8 cellular contexts compared by ENCODE assay signal in the genomic region with DNA sequence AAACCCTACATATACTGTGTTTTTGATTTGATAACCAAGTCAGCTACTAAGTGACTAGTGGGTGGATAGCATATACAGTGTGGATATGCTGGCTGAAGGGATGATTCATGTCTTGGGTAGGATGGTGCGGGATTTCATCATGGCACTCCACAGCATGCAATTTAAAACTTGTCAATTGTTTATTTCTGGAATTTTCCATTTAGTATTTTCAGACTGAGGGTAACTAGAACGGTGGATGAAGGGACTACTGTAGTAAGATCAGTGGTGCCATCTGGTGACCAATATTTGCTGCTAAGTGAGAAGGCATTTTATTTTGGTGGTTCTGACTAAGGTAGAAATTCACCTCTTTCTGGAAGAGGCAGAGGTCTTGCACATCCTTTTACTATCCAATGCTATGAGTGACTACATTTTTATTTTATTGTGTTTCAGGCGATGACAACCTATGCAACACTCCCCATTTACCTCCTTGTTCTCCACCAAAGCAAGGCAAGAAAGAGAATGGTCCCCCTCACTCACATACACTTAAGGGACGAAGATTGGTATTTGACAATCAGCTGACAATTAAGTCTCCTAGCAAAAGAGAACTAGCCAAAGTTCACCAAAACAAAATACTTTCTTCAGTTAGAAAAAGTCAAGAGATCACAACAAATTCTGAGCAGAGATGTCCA. TPM values are rescaled to one million over a fixed set of nuclear protein-coding genes. Genes with fewer than 3 reads are reported as not detected.
A peak's percentile ranks its signal among the peaks of the same experiment; 100 is the strongest.
DNase-seq lines count a peak whose midpoint lies in the region; ATAC-seq, FAIRE-seq and TF ChIP-seq lines count a peak whose summit lies in the region.

No MANE protein-coding gene starts in this region.

- no peaks in the 10 kb centered on the region for H3K36me3 ChIP-seq in ovary

- intact Hi-C loops in ovary (cut with DNase I) = loop anchor here in 2 of 4 donors (5.0 to 10.0 kb wide), 2 partner anchors 276 to 278 kb away; partner anchors contain the start of gene CSF3 (in 1 of the 2)

- peak in 2 of 3 donors; percentile 14 to 40 for TF ChIP-seq CTCF in ovary (IDR thresholded peaks at IDR 0.05)

- TF ChIP-seq POLR2A in ovary (IDR thresholded peaks at IDR 0.05) = no peak

- FAIRE-seq in frontal cortex (lab: Jason Lieb, UNC) = no peak

- no peaks in the 10 kb centered on the region for H3K9me3 ChIP-seq in ovary

- H3K4me3 ChIP-seq in ovary = no peak overlapping the region

- no peak overlapping the region for H3K27ac ChIP-seq in ovary

- H3K27me3 ChIP-seq in ovary = no peaks in the 10 kb centered on the region

- ATAC-seq in esophagus mucosa (peak; percentile 42), GM21515 (IDR thresholded peaks at IDR 0.05; ENCODE audit: unreplicated experiment) (no peak)

- peak; percentile 51 for DNase-seq in activated CD4-positive, alpha-beta T cell treated with anti-CD3 and anti-CD28 coated beads for 48 hours
- no peak for DNase-seq in activated CD4-positive, alpha-beta T cell treated with anti-CD3 and anti-CD28 coated beads, Interleukin-2, amount 50 U/mL, for 48 hours
- DNase-seq in LoVo (ENCODE audit: low spot score) (peak; percentile 31), SW480 (ENCODE audit: low spot score) (peak; percentile 85), ovary (no peak), frontal cortex (ENCODE audit: low spot score in 2 of 2) (no peak)

- H3K4me1 ChIP-seq in ovary (ENCODE audit: insufficient read depth) = peaks cover 2% of the 10 kb centered on the region

- 54 to 63% (median 58%) methylated on average over 4 of the region's 4 CpGs for WGBS in ovary, 3 donors

- TF ChIP-seq EP300 in ovary (IDR thresholded peaks at IDR 0.05) = no peak

RNA-seq across cellular contexts. Expression of gene CDC6, which starts 3.1 kb away (rescaled TPM):
- 12.8 TPM for total RNA-seq in esophagus mucosa
- 1 to 10 TPM in 3 of 7 donors, under 1 TPM in 4; 0.34 to 3.8 (median 0.76) TPM for total RNA-seq in ovary
- 1 to 10 TPM in 1 of 2 donors, under 1 TPM in 1; 0.80 to 3.3 TPM for polyA plus RNA-seq in ovary
- total RNA-seq in frontal cortex = 2.4 TPM

RNA-seq across cellular contexts. Expression of gene RARA, which starts 18.2 kb away (rescaled TPM):
- total RNA-seq in esophagus mucosa = 8.2 TPM
- total RNA-seq in ovary = 100 to 1,000 TPM in 1 of 7 donors, 10 to 100 TPM in 6; 19.8 to 100 (median 62.2) TPM
- 10 to 100 TPM; 21.8 to 39.9 TPM for polyA plus RNA-seq in ovary
- 4.9 TPM for total RNA-seq in frontal cortex

Comparison
In these comparisons a context has a peak if more than half of its experiments do, and no peak if none do; other contexts are left out.
1. DNase-seq: peak in activated CD4-positive, alpha-beta T cell treated with anti-CD3 and anti-CD28 coated beads for 48 hours (single experiment), LoVo (single experiment) and SW480 (single experiment); none in activated CD4-positive, alpha-beta T cell treated with anti-CD3 and anti-CD28 coated beads, Interleukin-2, amount 50 U/mL, for 48 hours (0 of 2), ovary (0 of 5) and frontal cortex (0 of 2).